In the genomic region with DNA sequence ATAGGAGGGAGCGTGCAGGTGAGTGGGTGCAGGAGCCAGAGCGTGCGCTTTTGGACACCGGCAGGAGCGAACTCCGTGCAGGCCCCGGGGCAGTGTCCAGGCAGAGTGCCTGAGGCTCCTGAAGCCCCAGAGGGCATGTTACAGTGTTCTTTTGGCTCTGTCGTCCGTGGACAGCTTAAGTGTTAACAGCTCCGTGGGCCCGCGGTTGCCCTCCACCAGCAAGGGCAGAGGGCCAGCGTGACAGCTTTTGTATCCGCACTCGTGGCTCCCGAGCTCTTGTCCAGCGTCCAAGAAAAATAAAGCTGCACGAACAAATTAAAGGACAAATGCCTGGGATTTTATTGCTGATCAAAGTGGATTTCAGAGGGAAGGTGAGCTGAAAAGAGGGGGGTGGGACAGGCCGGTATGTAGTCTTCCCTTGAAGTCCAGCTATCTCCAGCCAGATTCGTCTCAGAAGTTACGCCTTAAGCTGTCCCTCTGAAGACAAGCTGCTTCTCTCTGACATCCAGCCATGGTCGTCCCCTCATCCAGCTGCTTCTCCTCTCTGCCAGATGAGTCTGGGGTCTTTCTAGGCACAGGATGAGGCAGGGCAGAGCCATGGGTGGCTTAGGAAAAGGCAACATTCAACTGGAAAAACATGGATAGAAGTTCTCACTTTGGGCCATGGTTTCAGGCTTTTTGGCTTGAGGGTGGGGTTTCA, we compare ENCODE assay signal across 8 cellular contexts.
A peak's percentile ranks its signal among the peaks of the same experiment; 100 is the strongest.
DNase-seq lines count a peak whose midpoint lies in the region.

No MANE protein-coding gene starts in this region.

- no peaks in the 10 kb centered on the region for H3K36me3 ChIP-seq in adipocyte (ENCODE audit: control insufficient read depth, insufficient read depth, low read length, severe bottlenecking)

- no peaks in the 10 kb centered on the region for H3K9me3 ChIP-seq in adipocyte (ENCODE audit: control insufficient read depth, low read length)

- DNase-seq in NCI-H146 treated with DMSO at 0.1 percent for 48 hours (lab: John Stamatoyannopoulos, UW; ENCODE audit: unreplicated experiment) (peak; percentile 42), NCI-H146 (lab: John Stamatoyannopoulos, UW) (no peak), adipocyte (ENCODE audit: low read depth) (no peak), left kidney (ENCODE audit: low read depth, low spot score) (peak; percentile 23), substantia nigra (lab: John Stamatoyannopoulos, UW) (peak in 1 of 49 donors; percentile 68), Kasumi-1 (lab: John Stamatoyannopoulos, UW) (no peak), UCSD-AML1 (lab: John Stamatoyannopoulos, UW; ENCODE audit: unreplicated experiment) (no peak)
- DNase-seq in NK-92 treated with Interleukin-12 subunit alpha and Interleukin-12 subunit beta, amount 100 ng/mL, for 24 hours (lab: John Stamatoyannopoulos, UW), result no peak

- peak overlapping the region; percentile 98 for H3K27ac ChIP-seq in substantia nigra (ENCODE audit: low read depth, low read length, poor library complexity, severe bottlenecking)

- peaks cover 18% of the 10 kb centered on the region for H3K4me1 ChIP-seq in adipocyte (ENCODE audit: control insufficient read depth, insufficient read depth, low read length)

- peak overlapping the region; percentile 94 for H3K9ac ChIP-seq in adipocyte (ENCODE audit: low read length)

- peak overlapping the region; percentile 87 for H3K4me3 ChIP-seq in adipocyte (ENCODE audit: low read length)

- H3K27me3 ChIP-seq in adipocyte (replicated peaks; ENCODE audit: control insufficient read depth, insufficient read depth, low read length), result peaks cover 4% of the 10 kb centered on the region

Comparison
In these comparisons a context has a peak if more than half of its experiments do, and no peak if none do; other contexts are left out.
1. DNase-seq: peak in NCI-H146 treated with DMSO at 0.1 percent for 48 hours (single experiment) and left kidney (single experiment); none in NCI-H146 (single experiment), adipocyte (single experiment), Kasumi-1 (0 of 2), NK-92 treated with Interleukin-12 subunit alpha and Interleukin-12 subunit beta, amount 100 ng/mL, for 24 hours (single experiment) and UCSD-AML1 (single experiment).